In the genomic region with DNA sequence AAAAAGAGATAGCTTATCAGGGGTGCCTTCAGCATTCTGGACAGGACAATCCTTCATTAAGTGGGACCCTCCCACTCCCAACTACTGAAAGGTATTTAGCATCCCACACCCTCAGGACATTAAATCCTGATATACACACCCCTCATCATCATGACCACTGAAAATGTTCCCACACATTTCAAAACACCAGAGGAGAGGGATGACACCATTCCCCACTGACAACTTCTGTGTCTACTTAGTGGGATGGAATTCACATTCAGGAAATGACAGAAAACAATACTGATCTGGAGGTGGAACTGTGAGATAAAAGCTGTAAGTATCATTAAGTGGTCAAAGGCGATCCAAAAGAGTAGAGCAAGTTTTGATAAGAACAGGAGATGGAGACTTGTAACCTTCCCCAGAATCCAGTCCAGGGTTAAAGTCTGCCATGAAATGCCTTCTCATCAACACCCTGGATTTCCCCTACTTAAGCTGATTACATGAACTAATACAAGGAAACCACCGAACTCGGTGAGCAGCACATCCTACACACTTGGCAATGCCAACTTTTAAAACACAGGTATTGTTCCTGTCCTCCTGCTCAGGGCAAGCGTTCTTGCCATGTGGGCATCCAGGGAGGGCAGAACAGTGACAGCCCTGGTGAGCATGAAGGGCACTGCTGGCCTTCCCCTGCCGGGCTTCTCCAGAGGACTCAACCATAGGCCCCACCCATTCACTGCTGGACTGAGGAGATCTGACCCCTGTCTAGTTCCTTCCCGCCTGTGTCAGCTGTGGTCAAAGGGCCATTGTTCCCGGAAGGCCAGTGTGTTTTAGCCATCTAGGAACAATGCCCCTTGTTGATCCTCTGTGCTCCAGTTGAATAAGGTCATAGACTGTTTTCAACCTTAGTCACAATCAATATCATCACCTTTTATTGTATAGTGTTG, we compare ENCODE assay signal across 9 cellular contexts.
DNase-seq lines count a peak whose midpoint lies in the region; ATAC-seq lines count a peak whose summit lies in the region.
"Had no signal": no experiment of that assay in that cellular context is flagged by ENCODE, and none has a peak within 500 bp of the region (broad histone marks: within the 10 kb centered on the region; RNA-seq: fewer than 3 reads in every experiment).

No MANE protein-coding gene starts in this region.

- H3K36me3 Mint-ChIP-seq in natural killer cell treated with Interleukin-12 subunit alpha and Interleukin-12 subunit beta and Interleukin-15 and Interleukin-18, amount 100 ng/mL, for 72 hours, result peaks cover 5% of the 10 kb centered on the region

- DNase-seq in amygdala (lab: John Stamatoyannopoulos, UW) (peak in 50 of 56 donors; percentile 11 to 89 (median 60)), NCI-H1417 treated with DMSO at 0.1 percent for 48 hours (lab: John Stamatoyannopoulos, UW) (no peak), NCI-H524 (lab: John Stamatoyannopoulos, UW) (no peak)
- DNase-seq in natural killer cell treated with Interleukin-12 subunit alpha and Interleukin-12 subunit beta and Interleukin-15 and Interleukin-18, amount 100 ng/mL, for 72 hours (ENCODE audit: low spot score), result no peak
- DNase-seq: MV-4-11 had no signal

- peaks cover 4% of the 10 kb centered on the region for H3K9me3 Mint-ChIP-seq in natural killer cell treated with Interleukin-12 subunit alpha and Interleukin-12 subunit beta and Interleukin-15 and Interleukin-18, amount 100 ng/mL, for 72 hours

- peak overlapping the region; percentile 64 to 92 for H3K27ac Mint-ChIP-seq in natural killer cell treated with Interleukin-12 subunit alpha and Interleukin-12 subunit beta and Interleukin-15 and Interleukin-18, amount 100 ng/mL, for 72 hours

- H3K4me3 Mint-ChIP-seq in natural killer cell treated with Interleukin-12 subunit alpha and Interleukin-12 subunit beta and Interleukin-15 and Interleukin-18, amount 100 ng/mL, for 72 hours, result peak overlapping the region; percentile 39

- no peaks in the 10 kb centered on the region for H3K27me3 Mint-ChIP-seq in natural killer cell treated with Interleukin-12 subunit alpha and Interleukin-12 subunit beta and Interleukin-15 and Interleukin-18, amount 100 ng/mL, for 72 hours

- peaks cover 59 to 66% of the 10 kb centered on the region in 2 donors for H3K4me1 Mint-ChIP-seq in natural killer cell treated with Interleukin-12 subunit alpha and Interleukin-12 subunit beta and Interleukin-15 and Interleukin-18, amount 100 ng/mL, for 72 hours (ENCODE audit: low read depth in 2 of 2)

- peak; percentile 48 for ATAC-seq in GM18858 (IDR thresholded peaks at IDR 0.05; ENCODE audit: unreplicated experiment)
- ATAC-seq in HG02763 (IDR thresholded peaks at IDR 0.05; ENCODE audit: unreplicated experiment), result peak; percentile 46
- ATAC-seq in natural killer cell treated with Interleukin-12 subunit alpha and Interleukin-12 subunit beta and Interleukin-15 and Interleukin-18, amount 100 ng/mL, for 72 hours, result peak; percentile 55 to 68
- no peak for ATAC-seq in HG03095 (IDR thresholded peaks at IDR 0.05; ENCODE audit: unreplicated experiment)
- ATAC-seq in GM21515 (IDR thresholded peaks at IDR 0.05; ENCODE audit: unreplicated experiment), result no peak

Comparison
In these comparisons a context has a peak if more than half of its experiments do, and no peak if none do; other contexts are left out.
1. ATAC-seq: peak in GM18858 (single experiment), HG02763 (single experiment) and natural killer cell treated with Interleukin-12 subunit alpha and Interleukin-12 subunit beta and Interleukin-15 and Interleukin-18, amount 100 ng/mL, for 72 hours (2 of 2); none in HG03095 (single experiment) and GM21515 (single experiment).
2. DNase-seq: peak in amygdala (50 of 56); none in natural killer cell treated with Interleukin-12 subunit alpha and Interleukin-12 subunit beta and Interleukin-15 and Interleukin-18, amount 100 ng/mL, for 72 hours (single experiment), NCI-H1417 treated with DMSO at 0.1 percent for 48 hours (single experiment) and NCI-H524 (0 of 2).